ENCODE assay signal across 8 cellular contexts in genomic region chr17:43546317-43547188, GRCh38. TPM values are rescaled to one million over a fixed set of nuclear protein-coding genes. Genes with fewer than 3 reads are reported as not detected.
A peak's percentile ranks its signal among the peaks of the same experiment; 100 is the strongest.
DNase-seq lines count a peak whose midpoint lies in the region; ATAC-seq, FAIRE-seq and TF ChIP-seq lines count a peak whose summit lies in the region.

Gene ETV4, minus strand, starts transcription at chr17:43546340. Its CDS starts 723 bp downstream, at chr17:43545617.

- DNase-seq in AG09309 (ENCODE audit: low read depth) (peak; percentile 55), GM19239 (ENCODE audit: insufficient read length, low spot score) (peak; percentile 94), NCI-H69 (lab: John Stamatoyannopoulos, UW) (peak; percentile 98), right lobe of liver (peak; percentile 87 to 90 (median 89))
- peak; percentile 95 to 96 for DNase-seq in activated CD4-positive, alpha-beta T cell treated with anti-CD3 and anti-CD28 coated beads, Interleukin-2, amount 50 U/mL, for 48 hours
- DNase-seq in stimulated activated CD4-positive, alpha-beta T cell treated with anti-CD3 and anti-CD28 coated beads, Interleukin-2, amount 100 ng/mL, for 48 hours, result peak; percentile 91 to 94

- H3K27me3 ChIP-seq in duodenal mucosa (ENCODE audit: control insufficient read depth in 1 of 2, insufficient read depth in 2 of 2, low read length in 2 of 2) (peaks cover 8 to 10% of the 10 kb centered on the region in 2 donors), right lobe of liver (no peaks in the 10 kb centered on the region)

- WGBS in right lobe of liver (ENCODE audit: insufficient coverage, low coverage, low lambda C conversion rate, missing lambda C conversion rate), result 3% methylated on average over 32 of the region's 47 CpGs

- peak; percentile 70 for ATAC-seq in HG03442 (IDR thresholded peaks at IDR 0.05; ENCODE audit: unreplicated experiment)
- peak; percentile 87 to 94 (median 92) for ATAC-seq in right lobe of liver

- intact Hi-C loops in right lobe of liver (cut with DNase I), result no loop called here

- peak within 1 kb of the TSS; percentile 18 to 60 for H3K9ac ChIP-seq in duodenal mucosa (ENCODE audit: low read depth in 1 of 2, low read length in 2 of 2)

- H3K4me3 ChIP-seq in AG09309 (ENCODE audit: control insufficient read depth, low read depth, low read length) (peak within 1 kb of the TSS; percentile 67), duodenal mucosa (ENCODE audit: low read depth in 1 of 2, low read length in 2 of 2) (peak within 1 kb of the TSS; percentile 76 to 77), right lobe of liver (peak within 1 kb of the TSS; percentile 43 to 59 (median 54))

- FAIRE-seq in GM19239 (lab: Jason Lieb, UNC), result peak; percentile 91

- H3K36me3 ChIP-seq in duodenal mucosa (ENCODE audit: control insufficient read depth in 1 of 2, insufficient read depth in 2 of 2, low read length in 2 of 2) (no peaks in the 10 kb centered on the region), right lobe of liver (no peaks in the 10 kb centered on the region)

- H3K27ac ChIP-seq in duodenal mucosa (ENCODE audit: low read depth, low read length) (no peak within 1 kb of the TSS), right lobe of liver (no peak within 1 kb of the TSS)

- TF ChIP-seq CTCF in AG09309 (IDR thresholded peaks at IDR 0.05; ENCODE audit: control insufficient read depth, insufficient read depth, low read depth, low read length, missing control alignments) (no peak), right lobe of liver (IDR thresholded peaks at IDR 0.05) (no peak)

- H3K9me3 ChIP-seq in duodenal mucosa (ENCODE audit: control insufficient read depth in 1 of 2, low read length in 2 of 2), result no peaks in the 10 kb centered on the region
- no peaks in the 10 kb centered on the region for H3K9me3 ChIP-seq in right lobe of liver

- H3K4me1 ChIP-seq in duodenal mucosa (ENCODE audit: control insufficient read depth in 1 of 2, insufficient read depth in 2 of 2, low read length in 2 of 2) (peaks cover 6 to 24% of the 10 kb centered on the region in 2 donors), right lobe of liver (peaks cover 0 to 15% (median 6%) of the 10 kb centered on the region in 4 donors)

- no peak for TF ChIP-seq POLR2A in right lobe of liver (IDR thresholded peaks at IDR 0.05)

RNA-seq across cellular contexts. Expression of gene ETV4, which starts in this region (rescaled TPM):
- 1 to 10 TPM in 1 of 6 experiments, under 1 TPM in 4, not detected in 1; 0.42 to 1.4 (median 0.80) TPM for total RNA-seq in right lobe of liver
